Comparison of ENCODE assay signal across 9 cellular contexts in the genomic region with DNA sequence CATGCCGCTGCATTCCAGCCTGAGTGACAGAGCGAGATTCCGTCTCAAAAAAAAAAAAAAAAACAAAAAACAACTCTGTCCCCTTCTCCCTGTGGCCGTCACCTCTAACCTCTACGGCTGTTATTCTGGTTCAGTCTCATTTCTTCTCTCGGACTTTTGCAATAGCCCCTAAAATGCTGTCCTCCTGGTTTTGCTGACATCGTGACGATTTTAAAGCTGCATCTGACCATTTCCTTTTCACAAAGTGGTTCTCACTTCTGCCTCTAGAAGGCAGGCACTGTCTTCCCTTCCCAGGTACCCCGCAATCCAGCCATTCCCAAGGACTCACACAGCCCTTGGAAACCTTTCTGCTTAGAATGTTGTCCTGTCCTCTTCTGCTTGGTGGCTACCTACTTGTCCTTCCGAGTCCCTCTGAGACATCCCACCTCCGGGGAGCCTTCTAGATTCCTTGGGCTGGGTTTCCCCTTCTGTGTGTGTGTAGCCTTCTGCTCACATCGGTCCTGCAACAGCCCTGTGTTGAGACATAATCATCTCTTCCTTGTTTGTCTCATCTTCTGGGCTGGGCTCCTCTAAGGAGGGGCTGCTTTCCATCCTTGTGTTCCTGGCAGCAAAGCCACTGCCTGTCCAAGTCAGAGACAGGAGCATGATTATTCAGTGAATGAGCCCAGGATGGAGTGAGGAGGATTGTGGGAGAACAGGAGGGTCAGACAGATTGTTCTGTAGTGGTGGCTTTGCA.
DNase-seq lines count a peak whose midpoint lies in the region; ATAC-seq and TF ChIP-seq lines count a peak whose summit lies in the region.
"Had no signal": no experiment of that assay in that cellular context is flagged by ENCODE, and none has a peak within 500 bp of the region (broad histone marks: within the 10 kb centered on the region; RNA-seq: fewer than 3 reads in every experiment).

No MANE protein-coding gene starts in this region.

- TF ChIP-seq RAD21 in liver (IDR thresholded peaks at IDR 0.05) = peak in 1 of 2 donors; percentile 46

- TF ChIP-seq CTCF in brain (conservative IDR thresholded peaks at IDR 0.05) (no peak), liver (IDR thresholded peaks at IDR 0.05; ENCODE audit: low read depth, low read length, missing input control) (no peak), upper lobe of right lung (IDR thresholded peaks at IDR 0.05) (no peak), lower leg skin (IDR thresholded peaks at IDR 0.05) (no peak)

- H3K4me3 Mint-ChIP-seq in activated naive CD8-positive, alpha-beta T cell = peak overlapping the region; percentile 51
- no peak overlapping the region for H3K4me3 Mint-ChIP-seq in activated naive CD8-positive, alpha-beta T cell treated with anti-CD3 and anti-CD28 coated beads for 36 hours
- no peak overlapping the region for H3K4me3 Mint-ChIP-seq in brain

- H3K27ac ChIP-seq in liver (ENCODE audit: low read depth in 1 of 2, low read length in 2 of 2) (no peak overlapping the region), upper lobe of right lung (no peak overlapping the region)
- H3K27ac ChIP-seq: C4-2B had no signal

- peaks cover 69% of the 10 kb centered on the region for H3K4me1 Mint-ChIP-seq in activated naive CD8-positive, alpha-beta T cell (ENCODE audit: low read depth)
- H3K4me1 Mint-ChIP-seq in activated naive CD8-positive, alpha-beta T cell treated with anti-CD3 and anti-CD28 coated beads for 36 hours = peaks cover 59% of the 10 kb centered on the region
- H3K4me1 Mint-ChIP-seq in brain = peaks cover 38% of the 10 kb centered on the region

- H3K36me3 ChIP-seq in liver (ENCODE audit: control insufficient read depth in 4 of 4, insufficient read depth in 3 of 4, low read depth in 1 of 4, low read length in 3 of 4) (no peaks in the 10 kb centered on the region), upper lobe of right lung (no peaks in the 10 kb centered on the region)

- H3K27me3 Mint-ChIP-seq in activated naive CD8-positive, alpha-beta T cell = no peaks in the 10 kb centered on the region
- H3K27me3 Mint-ChIP-seq in activated naive CD8-positive, alpha-beta T cell treated with anti-CD3 and anti-CD28 coated beads for 36 hours = no peaks in the 10 kb centered on the region
- no peaks in the 10 kb centered on the region for H3K27me3 Mint-ChIP-seq in brain

- H3K27ac Mint-ChIP-seq in activated naive CD8-positive, alpha-beta T cell = peak overlapping the region; percentile 76
- H3K27ac Mint-ChIP-seq in activated naive CD8-positive, alpha-beta T cell treated with anti-CD3 and anti-CD28 coated beads for 36 hours = no peak overlapping the region
- H3K27ac Mint-ChIP-seq in brain = peak overlapping the region in 3 of 5 experiments; percentile 9 to 17 (median 14)

- WGBS in liver = 61% methylated on average over 12 of the region's 12 CpGs
- WGBS in lower leg skin, 2 donors = 60 to 63% methylated on average over 12 of the region's 12 CpGs

- DNase-seq in activated naive CD8-positive, alpha-beta T cell treated with anti-CD3 and anti-CD28 coated beads for 36 hours = no peak
- DNase-seq in upper lobe of right lung (no peak), lower leg skin (ENCODE audit: low spot score in 2 of 2) (no peak), DMS79 (lab: John Stamatoyannopoulos, UW) (no peak)

- no peak overlapping the region for H3K9ac ChIP-seq in liver (ENCODE audit: low read depth in 1 of 2, low read length in 2 of 2)

- H3K27me3 ChIP-seq in liver (ENCODE audit: control insufficient read depth in 4 of 4, insufficient read depth in 4 of 4, low read length in 3 of 4) = no peaks in the 10 kb centered on the region
- H3K27me3 ChIP-seq in upper lobe of right lung = no peaks in the 10 kb centered on the region

- H3K9me3 ChIP-seq in liver (ENCODE audit: control insufficient read depth in 4 of 4, low read length in 3 of 4) = no peaks in the 10 kb centered on the region
- H3K9me3 ChIP-seq in upper lobe of right lung = no peaks in the 10 kb centered on the region

- no peaks in the 10 kb centered on the region for H3K9me3 Mint-ChIP-seq in activated naive CD8-positive, alpha-beta T cell (ENCODE audit: low read depth)
- peaks cover 2% of the 10 kb centered on the region for H3K9me3 Mint-ChIP-seq in activated naive CD8-positive, alpha-beta T cell treated with anti-CD3 and anti-CD28 coated beads for 36 hours
- H3K9me3 Mint-ChIP-seq in brain = peaks cover 0 to 1% (median under 1%) of the 10 kb centered on the region in 5 experiments

- peak; percentile 15 for ATAC-seq in upper lobe of right lung
- ATAC-seq in HG03378 (IDR thresholded peaks at IDR 0.05; ENCODE audit: unreplicated experiment) = no peak

- no peak for TF ChIP-seq POLR2A in lower leg skin (IDR thresholded peaks at IDR 0.05)

- H3K4me1 ChIP-seq in liver (ENCODE audit: control insufficient read depth in 4 of 4, insufficient read depth in 4 of 4, low read length in 3 of 4) = peaks cover 8 to 39% (median 18%) of the 10 kb centered on the region in 4 donors
- H3K4me1 ChIP-seq in upper lobe of right lung = peaks cover 55% of the 10 kb centered on the region

- intact Hi-C loops in upper lobe of right lung (cut with DNase I) (no loop called here), lower leg skin (cut with DNase I; ENCODE audit: low total_unique reads) (no loop called here)

- peaks cover under 1% of the 10 kb centered on the region for H3K36me3 Mint-ChIP-seq in activated naive CD8-positive, alpha-beta T cell
- peaks cover 2% of the 10 kb centered on the region for H3K36me3 Mint-ChIP-seq in activated naive CD8-positive, alpha-beta T cell treated with anti-CD3 and anti-CD28 coated beads for 36 hours
- peaks cover 2% of the 10 kb centered on the region for H3K36me3 Mint-ChIP-seq in brain

- no peak overlapping the region for H3K4me3 ChIP-seq in liver (ENCODE audit: low read depth in 1 of 3, low read length in 3 of 3)
- H3K4me3 ChIP-seq in upper lobe of right lung = no peak overlapping the region
- H3K4me3 ChIP-seq in lower leg skin (ENCODE audit: low read depth, poor library complexity, severe bottlenecking) = no peak overlapping the region

TF ChIP-seq in liver, 16 proteins besides CTCF, POLR2A, EP300 and RAD21:
- TF ChIP-seq NR2F2 (IDR thresholded peaks at IDR 0.05) (peak; percentile 47), GABPA (IDR thresholded peaks at IDR 0.05 in 1 of 2, conservative IDR thresholded peaks at IDR 0.05 in 1 of 2) (no peak)
